ENCODE assay signal across 8 cellular contexts in genomic region chr4:143558823-143559756, GRCh38. TPM values are rescaled to one million over a fixed set of nuclear protein-coding genes. Genes with fewer than 3 reads are reported as not detected.
DNase-seq lines count a peak whose midpoint lies in the region; ATAC-seq, FAIRE-seq and TF ChIP-seq lines count a peak whose summit lies in the region.

No MANE protein-coding gene starts in this region.

- POLR2A ChIA-PET in A549 (lab: Yijun Ruan, JAX) = no interaction called here

- peak overlapping the region; percentile 45 for H3K4me3 ChIP-seq in A549
- H3K4me3 ChIP-seq in epithelial cell of esophagus (ENCODE audit: low read length) = peak overlapping the region; percentile 72

- 7% methylated on average over 28 of the region's 57 CpGs for WGBS in A549 (ENCODE audit: missing lambda C conversion rate)

- CTCF ChIA-PET in A549 (lab: Yijun Ruan, JAX) = interaction anchor here (0.9 to 2.2 kb wide), 7 partner anchors 11 to 147 kb away, joined by 3 to 11 read pairs (median 3); partner anchors contain the start of gene FREM3

- peak; percentile 65 to 66 for TF ChIP-seq RAD21 in A549 (conservative IDR thresholded peaks at IDR 0.05 in 1 of 2, IDR thresholded peaks at IDR 0.05 in 1 of 2)

- ATAC-seq in A549 = peak; percentile 88 to 93
- peak; percentile 76 for ATAC-seq in GM18519 (IDR thresholded peaks at IDR 0.05; ENCODE audit: low FRiP score, unreplicated experiment)
- peak; percentile 75 for ATAC-seq in HG03103 (IDR thresholded peaks at IDR 0.05; ENCODE audit: low read depth, unreplicated experiment)

- H3K4me2 ChIP-seq in A549 = peak overlapping the region; percentile 84

- peak; percentile 72 for TF ChIP-seq CTCF in A549 (IDR thresholded peaks at IDR 0.05)
- TF ChIP-seq CTCF in epithelial cell of esophagus (IDR thresholded peaks at IDR 0.05; ENCODE audit: insufficient read depth, low read depth, low read length, missing control alignments) = peak; percentile 51

- H3K27ac ChIP-seq in A549 = peak overlapping the region; percentile 28 to 78; a peak in 4 of 6 replicates

- TF ChIP-seq POLR2A in A549 (IDR thresholded peaks at IDR 0.05; ENCODE audit: low read length) = no peak

- no peak for TF ChIP-seq EP300 in A549 (IDR thresholded peaks at IDR 0.05)

- DNase-seq in A549 (ENCODE audit: low read depth in 1 of 2, low spot score in 1 of 2) (peak; percentile 34 to 63), NCI-H524 treated with DMSO at 0.1 percent for 48 hours (lab: John Stamatoyannopoulos, UW) (peak; percentile 30), epithelial cell of esophagus (ENCODE audit: low read depth) (peak; percentile 63), midbrain (lab: John Stamatoyannopoulos, UW) (peak; percentile 58)
- DNase-seq in activated CD8-positive, alpha-beta memory T cell treated with anti-CD3 and anti-CD28 coated beads, Interleukin-2, amount 50 U/mL, for 4 hours = peak; percentile 69
- DNase-seq in stimulated activated CD8-positive, alpha-beta memory T cell treated with anti-CD3 and anti-CD28 coated beads, Interleukin-4, amount 100 ng/mL, for 1 hour (ENCODE audit: low read depth in 2 of 2, low spot score in 1 of 2) = peak; percentile 22 to 55

- H3K4me1 ChIP-seq in A549 = no peaks in the 10 kb centered on the region

- no peaks in the 10 kb centered on the region for H3K9me3 ChIP-seq in A549

- no peak for FAIRE-seq in A549 (lab: Jason Lieb, UNC)

TF ChIP-seq in A549, 52 proteins besides CTCF, POLR2A, EP300 and RAD21:
- no peak for TF ChIP-seq HOXB5 (CRISPR knock-in tag; IDR thresholded peaks at IDR 0.05)
- TF ChIP-seq MAX (IDR thresholded peaks at IDR 0.05) = no peak; the same call in 1 of the 2 replicates
- peak; percentile 52 for TF ChIP-seq SMC3 (IDR thresholded peaks at IDR 0.05)
- no peak for TF ChIP-seq ELK1 (IDR thresholded peaks at IDR 0.05; ENCODE audit: low read depth, low read length)
- no peak for TF ChIP-seq FOXS1 (CRISPR knock-in tag; IDR thresholded peaks at IDR 0.05)
- TF ChIP-seq GATA3 (IDR thresholded peaks at IDR 0.05; ENCODE audit: borderline replicate concordance) = no peak
- no peak for TF ChIP-seq CBX2 (IDR thresholded peaks at IDR 0.05; ENCODE audit: borderline replicate concordance, low read depth)
- TF ChIP-seq ZNF302 (CRISPR knock-in tag; IDR thresholded peaks at IDR 0.05) = no peak

RNA-seq across cellular contexts. Expression of gene SMARCA5, which starts 45.6 kb away (rescaled TPM):
- polyA plus RNA-seq in A549 (2011; rRNA removed) (19.2 and 22.2 TPM in 2 replicates), A549 (2017; fragmentation: RNase III; extraction: RNeasy Plus Mini Kit Qiagen cat#74134 plus additional on column Dnase treatment) (30.2 to 35.1 TPM (median 33.4 TPM) in 3 replicates)
- 5.5 and 5.7 TPM in 2 replicates for polyA plus RNA-seq in A549 (2012; cell fraction: cytosol; rRNA removed)
- 6.6 and 7.0 TPM in 2 replicates for polyA plus RNA-seq in A549 (2012; cell fraction: nucleus; rRNA removed)
- polyA minus RNA-seq in A549 (2011; rRNA and poly(A)+ RNA removed) = 13.3 and 13.9 TPM in 2 replicates

Comparison
In these comparisons a context has a peak if more than half of its experiments do, and no peak if none do; other contexts are left out.
1. Peak in every context shown above with its lines: DNase-seq, ATAC-seq, H3K4me3 ChIP-seq and H3K27ac ChIP-seq.